ENCODE assay signal across 8 cellular contexts in the genomic region with DNA sequence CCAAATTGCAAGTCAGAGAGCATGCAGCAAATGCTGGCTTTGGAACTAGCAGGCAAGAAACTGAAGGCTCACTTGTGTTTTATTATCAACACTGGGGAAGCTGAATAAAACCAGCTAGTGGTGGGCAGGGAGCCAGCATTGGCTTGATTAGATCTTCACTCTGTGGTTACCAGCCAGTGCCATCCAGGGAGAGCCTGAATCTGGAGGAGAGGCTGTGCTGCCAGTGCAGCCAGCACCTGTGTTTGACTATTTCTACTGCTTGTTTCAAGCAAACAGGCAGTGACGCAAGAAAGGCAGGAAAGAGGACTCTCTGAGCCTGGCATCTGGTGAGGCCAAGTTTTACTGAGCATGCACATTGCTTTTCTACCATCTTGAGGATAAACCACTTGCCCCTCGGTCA.
DNase-seq lines count a peak whose midpoint lies in the region; ATAC-seq, FAIRE-seq and TF ChIP-seq lines count a peak whose summit lies in the region.

No MANE protein-coding gene starts in this region.

- H3K4me3 ChIP-seq in fibroblast of the aortic adventitia (ENCODE audit: low read depth, low read length) (no peak overlapping the region), WERI-Rb-1 (ENCODE audit: low read depth, low read length) (no peak overlapping the region)

- TF ChIP-seq CTCF in fibroblast of the aortic adventitia (IDR thresholded peaks at IDR 0.05; ENCODE audit: insufficient read depth, low read length): no peak
- TF ChIP-seq CTCF in WERI-Rb-1 (IDR thresholded peaks at IDR 0.05; ENCODE audit: low read depth, low read length): no peak

- ATAC-seq in Right ventricle myocardium superior (ENCODE audit: poor library complexity): peak; percentile 67
- ATAC-seq in Right ventricle myocardium inferior: no peak

- no peaks in the 10 kb centered on the region for H3K36me3 ChIP-seq in WERI-Rb-1

- DNase-seq in Right ventricle myocardium superior (peak; percentile 45), Right ventricle myocardium inferior (ENCODE audit: missing footprints) (no peak), RCC 7860 (ENCODE audit: low spot score) (peak; percentile 21), fibroblast of the aortic adventitia (ENCODE audit: low read depth) (peak; percentile 34), ureter (ENCODE audit: low spot score) (peak; percentile 93), putamen (ENCODE audit: low spot score) (no peak), WERI-Rb-1 (no peak)
- DNase-seq in effector CD4-positive, alpha-beta T cell: no peak

- intact Hi-C loops in Right ventricle myocardium superior (cut with DNase I): no loop called here
- intact Hi-C loops in Right ventricle myocardium inferior (cut with DNase I): no loop called here

- H3K27me3 ChIP-seq in WERI-Rb-1 (ENCODE audit: insufficient read depth, low read depth, severe bottlenecking): no peaks in the 10 kb centered on the region

- no peak overlapping the region for H3K27ac ChIP-seq in WERI-Rb-1

- FAIRE-seq in RCC 7860 (lab: Jason Lieb, UNC): no peak

- H3K9me3 ChIP-seq in WERI-Rb-1 (ENCODE audit: severe bottlenecking): no peaks in the 10 kb centered on the region

Comparison
In these comparisons a context has a peak if more than half of its experiments do, and no peak if none do; other contexts are left out.
1. DNase-seq: peak in Right ventricle myocardium superior (single experiment), RCC 7860 (single experiment), fibroblast of the aortic adventitia (single experiment) and ureter (single experiment); none in Right ventricle myocardium inferior (single experiment), putamen (single experiment), effector CD4-positive, alpha-beta T cell (single experiment) and WERI-Rb-1 (single experiment).